1 cellular context compared by ENCODE assay signal in the genomic region with DNA sequence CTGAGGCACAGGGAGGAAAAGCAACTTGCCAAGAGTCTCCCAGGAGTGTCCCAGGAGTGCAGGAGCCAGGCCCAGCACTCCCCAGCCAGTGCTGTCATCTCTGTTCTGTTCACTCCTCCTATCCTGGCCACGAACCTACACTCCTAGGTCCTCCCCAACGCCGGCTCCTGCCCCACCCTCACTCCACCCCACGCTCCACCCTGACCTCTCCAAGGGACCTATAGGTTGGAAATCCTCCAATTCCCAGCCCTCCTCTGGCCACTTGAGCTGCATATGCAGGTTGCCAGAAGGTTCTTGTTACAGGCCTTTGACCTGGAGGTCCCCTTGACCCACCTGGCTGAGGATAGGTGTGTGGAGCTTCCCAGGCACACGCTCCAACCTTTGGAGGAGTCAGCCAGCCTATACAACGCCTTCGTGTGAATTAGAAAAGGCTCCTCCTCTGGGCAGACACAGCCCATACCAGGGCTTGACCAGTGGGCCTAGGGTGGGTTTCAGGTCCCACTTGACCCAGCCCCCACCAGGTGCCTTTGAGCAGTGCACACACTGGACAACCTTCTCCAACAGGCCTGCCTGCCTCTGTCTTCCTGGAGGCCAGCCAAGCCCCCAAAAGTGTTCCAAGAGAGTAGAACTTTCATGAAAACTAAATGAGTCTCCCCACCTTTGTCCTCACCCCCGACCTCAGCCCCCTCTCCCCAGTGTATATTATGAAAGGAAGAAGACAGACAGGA.
TF ChIP-seq lines count a peak whose summit lies in the region.

No MANE protein-coding gene starts in this region.

TF ChIP-seq in Ishikawa, 13 proteins besides CTCF, POLR2A, EP300 and RAD21 (continued from another document):
- TF ChIP-seq, protein P1, sequence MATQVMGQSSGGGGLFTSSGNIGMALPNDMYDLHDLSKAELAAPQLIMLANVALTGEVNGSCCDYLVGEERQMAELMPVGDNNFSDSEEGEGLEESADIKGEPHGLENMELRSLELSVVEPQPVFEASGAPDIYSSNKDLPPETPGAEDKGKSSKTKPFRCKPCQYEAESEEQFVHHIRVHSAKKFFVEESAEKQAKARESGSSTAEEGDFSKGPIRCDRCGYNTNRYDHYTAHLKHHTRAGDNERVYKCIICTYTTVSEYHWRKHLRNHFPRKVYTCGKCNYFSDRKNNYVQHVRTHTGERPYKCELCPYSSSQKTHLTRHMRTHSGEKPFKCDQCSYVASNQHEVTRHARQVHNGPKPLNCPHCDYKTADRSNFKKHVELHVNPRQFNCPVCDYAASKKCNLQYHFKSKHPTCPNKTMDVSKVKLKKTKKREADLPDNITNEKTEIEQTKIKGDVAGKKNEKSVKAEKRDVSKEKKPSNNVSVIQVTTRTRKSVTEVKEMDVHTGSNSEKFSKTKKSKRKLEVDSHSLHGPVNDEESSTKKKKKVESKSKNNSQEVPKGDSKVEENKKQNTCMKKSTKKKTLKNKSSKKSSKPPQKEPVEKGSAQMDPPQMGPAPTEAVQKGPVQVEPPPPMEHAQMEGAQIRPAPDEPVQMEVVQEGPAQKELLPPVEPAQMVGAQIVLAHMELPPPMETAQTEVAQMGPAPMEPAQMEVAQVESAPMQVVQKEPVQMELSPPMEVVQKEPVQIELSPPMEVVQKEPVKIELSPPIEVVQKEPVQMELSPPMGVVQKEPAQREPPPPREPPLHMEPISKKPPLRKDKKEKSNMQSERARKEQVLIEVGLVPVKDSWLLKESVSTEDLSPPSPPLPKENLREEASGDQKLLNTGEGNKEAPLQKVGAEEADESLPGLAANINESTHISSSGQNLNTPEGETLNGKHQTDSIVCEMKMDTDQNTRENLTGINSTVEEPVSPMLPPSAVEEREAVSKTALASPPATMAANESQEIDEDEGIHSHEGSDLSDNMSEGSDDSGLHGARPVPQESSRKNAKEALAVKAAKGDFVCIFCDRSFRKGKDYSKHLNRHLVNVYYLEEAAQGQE (IDR thresholded peaks at IDR 0.05; ENCODE audit: low read depth), result no peak
